8 cellular contexts compared by ENCODE assay signal in the genomic region with DNA sequence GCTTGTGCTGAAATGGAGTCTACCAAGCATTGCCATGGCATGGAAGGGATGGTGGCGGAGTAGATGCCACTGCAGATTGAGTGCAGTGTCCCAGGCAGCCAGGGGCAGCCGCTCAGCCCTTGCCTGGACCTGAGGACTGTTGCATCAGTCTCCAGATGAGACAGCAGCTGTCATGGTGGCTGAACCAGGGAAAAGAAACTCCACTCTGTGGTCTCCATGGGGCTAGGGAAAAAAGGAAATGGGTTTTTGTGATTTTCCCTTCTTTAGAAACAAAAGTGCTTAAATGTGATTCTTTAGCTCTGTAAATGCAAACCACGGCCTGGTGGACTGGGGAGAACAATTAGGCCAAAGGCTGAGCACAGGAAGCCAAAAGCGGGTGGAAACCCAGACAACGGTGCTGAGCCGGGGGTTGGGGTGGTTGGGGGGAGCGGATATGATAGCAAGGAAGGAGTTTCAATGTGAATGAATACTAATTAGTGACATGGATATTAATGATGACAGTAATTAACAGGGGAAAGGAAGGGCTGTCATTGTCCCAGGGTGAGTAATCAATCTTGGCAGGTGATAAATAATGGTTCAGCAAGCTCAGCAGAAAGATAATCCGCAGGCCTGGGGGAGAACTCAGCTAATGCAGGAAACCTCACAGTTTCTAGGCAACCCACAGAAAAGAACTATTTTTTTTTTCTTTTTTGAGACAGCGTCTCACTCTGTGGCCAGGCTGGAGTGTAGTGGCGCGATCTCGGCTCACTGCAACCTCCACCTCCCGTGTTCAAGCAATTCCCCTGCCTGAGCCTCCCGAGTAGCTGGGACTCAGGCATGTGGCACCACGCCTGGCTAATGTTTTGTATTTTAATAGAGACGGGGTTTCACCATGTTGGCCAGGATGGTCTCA.
DNase-seq lines count a peak whose midpoint lies in the region; ATAC-seq and TF ChIP-seq lines count a peak whose summit lies in the region.
"Had no signal": no experiment of that assay in that cellular context is flagged by ENCODE, and none has a peak within 500 bp of the region (broad histone marks: within the 10 kb centered on the region; RNA-seq: fewer than 3 reads in every experiment).

No MANE protein-coding gene starts in this region.

- H3K27me3 Mint-ChIP-seq in mesothelial cell of epicardium (ENCODE audit: low read depth) = peaks cover 14% of the 10 kb centered on the region

- no peaks in the 10 kb centered on the region for H3K9me3 Mint-ChIP-seq in mesothelial cell of epicardium

- no peaks in the 10 kb centered on the region for H3K36me3 Mint-ChIP-seq in mesothelial cell of epicardium

- DNase-seq in KG1 (lab: John Stamatoyannopoulos, UW) = peak; percentile 53
- peak; percentile 59 to 63 for DNase-seq in activated T-cell treated with anti-CD3 and anti-CD28 coated beads, Interleukin-2, amount 50 U/mL, for 48 hours
- no peak for DNase-seq in mesothelial cell of epicardium (ENCODE audit: low spot score in 2 of 2, unreplicated experiment in 2 of 2)
- no peak for DNase-seq in DMS53 treated with DMSO at 0.1 percent for 48 hours (lab: John Stamatoyannopoulos, UW; ENCODE audit: unreplicated experiment)
- DNase-seq in NCI-H510A treated with DMSO at 0.1 percent for 48 hours (lab: John Stamatoyannopoulos, UW) = no peak
- no peak for DNase-seq in Right ventricle myocardium inferior (ENCODE audit: missing footprints)
- DNase-seq: heart right ventricle had no signal

- peak; percentile 64 for ATAC-seq in GM21423 (IDR thresholded peaks at IDR 0.05; ENCODE audit: unreplicated experiment)
- ATAC-seq in Right ventricle myocardium inferior = no peak

- intact Hi-C loops in Right ventricle myocardium inferior (cut with DNase I) = no loop called here

- peak overlapping the region; percentile 33 for H3K27ac Mint-ChIP-seq in mesothelial cell of epicardium

- no peak overlapping the region for H3K4me3 Mint-ChIP-seq in mesothelial cell of epicardium

- peaks cover 34% of the 10 kb centered on the region for H3K4me1 Mint-ChIP-seq in mesothelial cell of epicardium

- TF ChIP-seq CTCF in mesothelial cell of epicardium (IDR thresholded peaks at IDR 0.05; ENCODE audit: unreplicated experiment) = no peak

Comparison
In these comparisons a context has a peak if more than half of its experiments do, and no peak if none do; other contexts are left out.
1. DNase-seq: peak in KG1 (single experiment) and activated T-cell treated with anti-CD3 and anti-CD28 coated beads, Interleukin-2, amount 50 U/mL, for 48 hours (2 of 2); none in mesothelial cell of epicardium (0 of 2), DMS53 treated with DMSO at 0.1 percent for 48 hours (single experiment), NCI-H510A treated with DMSO at 0.1 percent for 48 hours (single experiment) and Right ventricle myocardium inferior (single experiment).